In the genomic region with DNA sequence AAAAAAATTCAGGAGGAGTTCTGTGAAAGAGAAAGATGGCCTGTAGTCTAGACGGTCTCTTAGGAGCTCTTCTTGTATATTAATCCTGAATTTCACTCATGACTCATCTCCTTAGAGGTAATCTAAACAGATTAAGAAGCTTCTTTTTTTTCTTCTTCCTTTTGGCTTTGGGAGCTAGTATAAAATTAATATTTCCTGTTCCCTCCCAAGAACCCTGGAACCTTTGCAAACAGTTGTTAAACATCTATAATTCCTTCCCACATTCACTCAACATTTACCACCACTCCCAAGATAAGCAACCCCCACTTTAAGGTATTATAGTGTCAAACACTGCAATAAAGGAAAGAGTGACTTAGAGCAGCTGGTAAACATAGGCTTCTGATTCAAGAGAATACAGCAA, we compare ENCODE assay signal across 19 cellular contexts.
A peak's percentile ranks its signal among the peaks of the same experiment; 100 is the strongest.
DNase-seq lines count a peak whose midpoint lies in the region; TF ChIP-seq lines count a peak whose summit lies in the region.
"Had no signal": no experiment of that assay in that cellular context is flagged by ENCODE, and none has a peak within 500 bp of the region (broad histone marks: within the 10 kb centered on the region; RNA-seq: fewer than 3 reads in every experiment).

No MANE protein-coding gene starts in this region.

- H3K79me2 ChIP-seq in mammary epithelial cell (ENCODE audit: insufficient read depth, low read length) = no peaks in the 10 kb centered on the region
- H3K79me2 ChIP-seq in Karpas-422 (ENCODE audit: low read length) = no peaks in the 10 kb centered on the region

- no peaks in the 10 kb centered on the region for H3K36me3 Mint-ChIP-seq in MCF 10A (ENCODE audit: insufficient read depth, unreplicated experiment)
- H3K36me3 Mint-ChIP-seq: memory B cell had no signal

- no peak overlapping the region for H3K4me3 ChIP-seq in mammary epithelial cell (replicated peaks in 1 of 3; ENCODE audit: insufficient read depth in 1 of 3, low read depth in 2 of 3, low read length in 3 of 3)
- H3K4me3 ChIP-seq in astrocyte of the spinal cord (ENCODE audit: low read depth, low read length) = no peak overlapping the region
- H3K4me3 ChIP-seq in fibroblast of villous mesenchyme (ENCODE audit: low read depth, low read length) = no peak overlapping the region
- no peak overlapping the region for H3K4me3 ChIP-seq in transverse colon
- no peak overlapping the region for H3K4me3 ChIP-seq in Karpas-422 (ENCODE audit: low read length)
- H3K4me3 ChIP-seq: gastroesophageal sphincter, sigmoid colon had no signal

- DNase-seq in mammary epithelial cell = no peak
- no peak for DNase-seq in MCF 10A (ENCODE audit: unreplicated experiment)
- DNase-seq in astrocyte of the spinal cord (ENCODE audit: low read depth, low spot score) = peak; percentile 71
- peak; percentile 94 for DNase-seq in fibroblast of villous mesenchyme (ENCODE audit: low read depth)
- DNase-seq in transverse colon = no peak
- DNase-seq in Karpas-422 = no peak
- DNase-seq in RWPE1 (ENCODE audit: low spot score) = no peak
- DNase-seq in SHP77 (lab: John Stamatoyannopoulos, UW) = no peak
- DNase-seq: activated effector memory CD4-positive, alpha-beta T cell treated with Interleukin-2 at 50 U/mL for 16 hours; DND-41; NCI-H2171; sigmoid colon; stimulated activated CD4-positive, alpha-beta T cell treated with anti-CD3 and anti-CD28 coated beads, Interleukin-4, amount 100 ng/mL, for 4 hours; T-helper 2 cell had no signal

- H3K4me1 Mint-ChIP-seq in MCF 10A (ENCODE audit: insufficient read depth, unreplicated experiment) = peaks cover 12% of the 10 kb centered on the region
- H3K4me1 Mint-ChIP-seq: memory B cell, neural crest cell had no signal

- TF ChIP-seq EP300 in transverse colon (IDR thresholded peaks at IDR 0.05; ENCODE audit: low read depth) = no peak

- no peak overlapping the region for H3K4me3 Mint-ChIP-seq in MCF 10A (ENCODE audit: unreplicated experiment)
- H3K4me3 Mint-ChIP-seq: memory B cell, neural crest cell had no signal

- POLR2A ChIA-PET in MCF 10A (lab: Yijun Ruan, JAX) = interaction anchor here (1.5 kb wide), 1 partner anchor 11 kb away, joined by 3 read pairs; no protein-coding TSS in a partner anchor
- POLR2A ChIA-PET in RWPE1 (lab: Yijun Ruan, JAX; ENCODE audit: low non-redundant PET) = no interaction called here

- peaks cover 6% of the 10 kb centered on the region for H3K9me3 Mint-ChIP-seq in MCF 10A (ENCODE audit: unreplicated experiment)
- H3K9me3 Mint-ChIP-seq: neural crest cell had no signal

- TF ChIP-seq CTCF in mammary epithelial cell (conservative IDR thresholded peaks at IDR 0.05 in 1 of 2, IDR thresholded peaks at IDR 0.05 in 1 of 2; ENCODE audit: extremely low read depth in 1 of 2, insufficient read depth in 1 of 2, low read depth in 1 of 2, low read length in 2 of 2) (no peak), MCF 10A (IDR thresholded peaks at IDR 0.05; ENCODE audit: unreplicated experiment) (no peak), astrocyte of the spinal cord (IDR thresholded peaks at IDR 0.05; ENCODE audit: low read depth, low read length) (no peak), fibroblast of villous mesenchyme (IDR thresholded peaks at IDR 0.05; ENCODE audit: insufficient read depth, low read depth, low read length) (no peak), transverse colon (IDR thresholded peaks at IDR 0.05) (no peak), RWPE1 (conservative IDR thresholded peaks at IDR 0.05; ENCODE audit: low read depth) (no peak)

- H3K9ac ChIP-seq in mammary epithelial cell (ENCODE audit: insufficient read depth, low read length) (no peak overlapping the region), Karpas-422 (ENCODE audit: low read length) (no peak overlapping the region)

- no peaks in the 10 kb centered on the region for H3K9me3 ChIP-seq in mammary epithelial cell (replicated peaks; ENCODE audit: insufficient read depth, low read length)
- no peaks in the 10 kb centered on the region for H3K9me3 ChIP-seq in transverse colon
- no peaks in the 10 kb centered on the region for H3K9me3 ChIP-seq in Karpas-422 (ENCODE audit: low read length)
- H3K9me3 ChIP-seq: gastroesophageal sphincter, sigmoid colon had no signal

- H3K4me1 ChIP-seq in mammary epithelial cell (ENCODE audit: insufficient read depth, low read length) (no peaks in the 10 kb centered on the region), transverse colon (peaks cover 0 to 26% (median 11%) of the 10 kb centered on the region in 4 donors), Karpas-422 (ENCODE audit: low read length) (no peaks in the 10 kb centered on the region)
- H3K4me1 ChIP-seq: gastroesophageal sphincter, sigmoid colon had no signal

- CTCF ChIA-PET in mammary epithelial cell (lab: Charles Lee; ENCODE audit: low non-redundant PET) (no interaction called here), MCF 10A (lab: Yijun Ruan, JAX) (interaction anchor here (1.2 kb wide), 1 partner anchor 14 kb away, joined by 3 read pairs; no protein-coding TSS in a partner anchor), RWPE1 (lab: Yijun Ruan, JAX) (interaction anchor here (0.7 to 1.1 kb wide), 2 partner anchors 12 to 26 kb away, joined by 3 read pairs; no protein-coding TSS in a partner anchor)

- 75% methylated on average over 1 of the region's 1 CpG for WGBS in mammary epithelial cell (ENCODE audit: low coverage, missing lambda C conversion rate)
- WGBS in transverse colon (ENCODE audit: low coverage in 1 of 2), 2 donors = 25 to 27% methylated on average over 1 of the region's 1 CpG

- in situ Hi-C loops in mammary epithelial cell (cut with MboI; ENCODE audit: low sequenced_read_pairs in 2 of 2) (no loop called here), astrocyte of the spinal cord (cut with HindIII; ENCODE audit: low sequenced_read_pairs) (no loop called here), transverse colon (cut with MboI; ENCODE audit: low pct_ligation_motif_present in 1 of 4, low pct_unique_long_range_greater_than_20kb in 1 of 4, low sequenced_read_pairs in 3 of 4) (no loop called here)

- H2AFZ ChIP-seq in mammary epithelial cell (ENCODE audit: low read depth, low read length) (peak overlapping the region; percentile 65), Karpas-422 (ENCODE audit: low read length) (no peak overlapping the region)

- dilution Hi-C loops in mammary epithelial cell (cut with HindIII; ENCODE audit: low sequenced_read_pairs) = no loop called here

- TF ChIP-seq POLR2A in transverse colon (IDR thresholded peaks at IDR 0.05) = no peak

- H3K27me3 ChIP-seq in mammary epithelial cell (ENCODE audit: insufficient read depth, low read length) = no peaks in the 10 kb centered on the region
- no peaks in the 10 kb centered on the region for H3K27me3 ChIP-seq in transverse colon
- H3K27me3 ChIP-seq in Karpas-422 (ENCODE audit: low read length) = no peaks in the 10 kb centered on the region
- H3K27me3 ChIP-seq: gastroesophageal sphincter, sigmoid colon had no signal

- intact Hi-C loops in mammary epithelial cell (cut with micrococcal nuclease) = no loop called here
- intact Hi-C loops in MCF 10A (cut with micrococcal nuclease) = no loop called here
- intact Hi-C loops in transverse colon (cut with DNase I; ENCODE audit: low total_unique reads) = no loop called here

- no peaks in the 10 kb centered on the region for H3K9me2 ChIP-seq in Karpas-422 (replicated peaks; ENCODE audit: insufficient read depth, low read length)

- H4K20me1 ChIP-seq in mammary epithelial cell (ENCODE audit: insufficient read depth, low read length) = no peaks in the 10 kb centered on the region
- H4K20me1 ChIP-seq in Karpas-422 (ENCODE audit: insufficient read depth, low read depth, low read length) = no peaks in the 10 kb centered on the region

- H3K4me2 ChIP-seq in mammary epithelial cell (ENCODE audit: insufficient read depth, low read depth, low read length) = peak overlapping the region; percentile 11
- H3K4me2 ChIP-seq in Karpas-422 (ENCODE audit: low read depth, low read length, poor library complexity, severe bottlenecking) = no peak overlapping the region

- H3K27ac Mint-ChIP-seq in MCF 10A (ENCODE audit: low read depth, unreplicated experiment) = no peak overlapping the region
- H3K27ac Mint-ChIP-seq: memory B cell had no signal

- BruUV-seq in mammary epithelial cell (replicated peaks; lab: Mats Ljungman, UMichigan) = no TSS peak
- no TSS peak for BruUV-seq in MCF 10A (replicated peaks; lab: Mats Ljungman, UMichigan)

- H3K36me3 ChIP-seq in mammary epithelial cell (ENCODE audit: insufficient read depth, low read length) = no peaks in the 10 kb centered on the region
- H3K36me3 ChIP-seq in transverse colon = no peaks in the 10 kb centered on the region
- H3K36me3 ChIP-seq in Karpas-422 (ENCODE audit: insufficient read depth, low read length) = no peaks in the 10 kb centered on the region
- H3K36me3 ChIP-seq: gastroesophageal sphincter, sigmoid colon had no signal

- H3K27me3 Mint-ChIP-seq in MCF 10A (ENCODE audit: insufficient read depth, unreplicated experiment) = no peaks in the 10 kb centered on the region

- H3K27ac ChIP-seq in mammary epithelial cell (ENCODE audit: insufficient read depth, low read depth, low read length) = no peak overlapping the region
- peak overlapping the region; percentile 1 to 56 (median 51) for H3K27ac ChIP-seq in transverse colon
- H3K27ac ChIP-seq in Karpas-422 (ENCODE audit: low read length) = no peak overlapping the region
- no peak overlapping the region for H3K27ac ChIP-seq in RWPE1
- H3K27ac ChIP-seq: 22Rv1, C4-2B, gastroesophageal sphincter, sigmoid colon had no signal

Comparison
In these comparisons a context has a peak if more than half of its experiments do, and no peak if none do; other contexts are left out.
1. DNase-seq: peak in astrocyte of the spinal cord (single experiment) and fibroblast of villous mesenchyme (single experiment); none in mammary epithelial cell (single experiment), MCF 10A (single experiment), transverse colon (single experiment), Karpas-422 (single experiment), RWPE1 (single experiment) and SHP77 (0 of 2).
2. H3K27ac ChIP-seq: peak in transverse colon (4 of 4); none in mammary epithelial cell (single experiment), Karpas-422 (single experiment) and RWPE1 (single experiment).